ENCODE assay signal across 8 cellular contexts in genomic region chr15:43792761-43793493, GRCh38. TPM values are rescaled to one million over a fixed set of nuclear protein-coding genes. Genes with fewer than 3 reads are reported as not detected.
DNase-seq lines count a peak whose midpoint lies in the region; ATAC-seq, FAIRE-seq and TF ChIP-seq lines count a peak whose summit lies in the region.

No MANE protein-coding gene starts in this region.

- peaks cover 42% of the 10 kb centered on the region for H3K36me3 Mint-ChIP-seq in endothelial cell (ENCODE audit: low read depth, unreplicated experiment)

- TF ChIP-seq CTCF in A549 (IDR thresholded peaks at IDR 0.05): no peak
- TF ChIP-seq CTCF in WI38 (IDR thresholded peaks at IDR 0.05; ENCODE audit: low read depth, low read length): no peak
- TF ChIP-seq CTCF in endothelial cell (IDR thresholded peaks at IDR 0.05; ENCODE audit: unreplicated experiment): no peak
- no peak for TF ChIP-seq CTCF in vagina (IDR thresholded peaks at IDR 0.05)

- H3K36me3 ChIP-seq in muscle layer of colon (ENCODE audit: insufficient read depth, low read length): peaks cover 42% of the 10 kb centered on the region
- H3K36me3 ChIP-seq in vagina: peaks cover 0 to 26% of the 10 kb centered on the region in 2 donors

- peaks cover 38% of the 10 kb centered on the region for H3K4me1 Mint-ChIP-seq in endothelial cell (ENCODE audit: unreplicated experiment)

- H3K4me3 ChIP-seq in A549 (peak overlapping the region; percentile 100), WI38 (ENCODE audit: low read depth, low read length) (peak overlapping the region; percentile 99), muscle layer of colon (ENCODE audit: low read depth in 1 of 2, low read length in 2 of 2) (peak overlapping the region; percentile 97 to 100), vagina (peak overlapping the region; percentile 82 to 91)

- peak; percentile 4 to 26; a peak in 3 of 6 replicates for ATAC-seq in A549
- peak; percentile 0 for ATAC-seq in GM21619 (IDR thresholded peaks at IDR 0.05; ENCODE audit: unreplicated experiment)

- H3K4me1 ChIP-seq in A549: peaks cover 16% of the 10 kb centered on the region; the same call in 2 of the 3 replicates
- H3K4me1 ChIP-seq in muscle layer of colon (ENCODE audit: insufficient read depth, low read length): peaks cover 31% of the 10 kb centered on the region
- H3K4me1 ChIP-seq in vagina: peaks cover 40% of the 10 kb centered on the region

- TF ChIP-seq EP300 in A549 (IDR thresholded peaks at IDR 0.05): no peak

- 10% methylated on average over 19 of the region's 33 CpGs for WGBS in A549 (ENCODE audit: missing lambda C conversion rate)

- intact Hi-C loops in vagina (cut with DNase I): loop anchor here (2.0 kb wide), 1 partner anchor 16 kb away; the partner anchor contains the start of gene ELL3

- CTCF ChIA-PET in A549 (lab: Yijun Ruan, JAX): interaction anchor here (0.8 to 6.5 kb wide), 2 partner anchors 15 to 29 kb away, joined by 3 to 47 read pairs; partner anchors contain the start of gene ELL3

- H3K27ac ChIP-seq in A549: peak overlapping the region; percentile 97 to 100
- H3K27ac ChIP-seq in muscle layer of colon (ENCODE audit: low read depth, low read length): peak overlapping the region; percentile 100
- peak overlapping the region; percentile 99 for H3K27ac ChIP-seq in vagina

- POLR2A ChIA-PET in A549 (lab: Yijun Ruan, JAX): no interaction called here

- peak overlapping the region; percentile 98 for H3K27ac Mint-ChIP-seq in endothelial cell (ENCODE audit: unreplicated experiment)

- H3K9ac ChIP-seq in muscle layer of colon (ENCODE audit: low read length): peak overlapping the region; percentile 96

- no peak for FAIRE-seq in A549 (lab: Jason Lieb, UNC)

- TF ChIP-seq POLR2A in A549 (IDR thresholded peaks at IDR 0.05; ENCODE audit: low read length) (no peak), vagina (IDR thresholded peaks at IDR 0.05) (no peak)

- no peaks in the 10 kb centered on the region for H3K27me3 ChIP-seq in muscle layer of colon (ENCODE audit: control insufficient read depth in 1 of 2, insufficient read depth in 2 of 2, low read length in 2 of 2)
- H3K27me3 ChIP-seq in vagina: no peaks in the 10 kb centered on the region

- no peak for TF ChIP-seq RAD21 in A549 (conservative IDR thresholded peaks at IDR 0.05 in 1 of 2, IDR thresholded peaks at IDR 0.05 in 1 of 2)

- peak overlapping the region; percentile 88 for H3K4me2 ChIP-seq in A549

- peaks cover 27% of the 10 kb centered on the region for H3K27me3 Mint-ChIP-seq in endothelial cell (ENCODE audit: unreplicated experiment)

- no peaks in the 10 kb centered on the region for H3K9me3 Mint-ChIP-seq in endothelial cell (ENCODE audit: unreplicated experiment)

- H3K4me3 Mint-ChIP-seq in endothelial cell (ENCODE audit: unreplicated experiment): peak overlapping the region; percentile 99

- H3K9me3 ChIP-seq in A549 (no peaks in the 10 kb centered on the region), muscle layer of colon (ENCODE audit: low read length) (no peaks in the 10 kb centered on the region), vagina (no peaks in the 10 kb centered on the region)

- DNase-seq in A549 (ENCODE audit: low read depth in 1 of 2, low spot score in 1 of 2): peak in 1 of 2 experiments; percentile 26
- DNase-seq in endothelial cell (ENCODE audit: low spot score): peak; percentile 13
- no peak for DNase-seq in vagina (ENCODE audit: extremely low spot score in 2 of 2)
- DNase-seq in NCI-H1694 (lab: John Stamatoyannopoulos, UW): no peak
- no peak for DNase-seq in Ammon's horn (ENCODE audit: low spot score)

TF ChIP-seq in A549, 52 proteins besides CTCF, POLR2A, EP300 and RAD21:
- TF ChIP-seq RFX5 (IDR thresholded peaks at IDR 0.05): no peak
- no peak for TF ChIP-seq E2F6 (IDR thresholded peaks at IDR 0.05; ENCODE audit: borderline replicate concordance, low read depth)
- TF ChIP-seq, protein P1, sequence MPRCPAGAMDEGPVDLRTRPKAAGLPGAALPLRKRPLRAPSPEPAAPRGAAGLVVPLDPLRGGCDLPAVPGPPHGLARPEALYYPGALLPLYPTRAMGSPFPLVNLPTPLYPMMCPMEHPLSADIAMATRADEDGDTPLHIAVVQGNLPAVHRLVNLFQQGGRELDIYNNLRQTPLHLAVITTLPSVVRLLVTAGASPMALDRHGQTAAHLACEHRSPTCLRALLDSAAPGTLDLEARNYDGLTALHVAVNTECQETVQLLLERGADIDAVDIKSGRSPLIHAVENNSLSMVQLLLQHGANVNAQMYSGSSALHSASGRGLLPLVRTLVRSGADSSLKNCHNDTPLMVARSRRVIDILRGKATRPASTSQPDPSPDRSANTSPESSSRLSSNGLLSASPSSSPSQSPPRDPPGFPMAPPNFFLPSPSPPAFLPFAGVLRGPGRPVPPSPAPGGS (IDR thresholded peaks at IDR 0.05): 0 out of 3 replicates have a peak, but pooled peaks have one; percentile 6

RNA-seq across cellular contexts. Expression of gene SERF2, which starts 0.8 kb away (rescaled TPM):
- polyA plus RNA-seq in A549 (2011; rRNA removed) (317 and 464 TPM in 2 replicates), A549 (2017; fragmentation: RNase III; extraction: RNeasy Plus Mini Kit Qiagen cat#74134 plus additional on column Dnase treatment) (569 to 597 TPM (median 576 TPM) in 3 replicates)
- 965 and 1,293 TPM in 2 replicates for polyA plus RNA-seq in A549 (2012; cell fraction: cytosol; rRNA removed)
- polyA plus RNA-seq in A549 (2012; cell fraction: nucleus; rRNA removed): 504 and 524 TPM in 2 replicates
- polyA minus RNA-seq in A549 (2011; rRNA and poly(A)+ RNA removed): 223 and 293 TPM in 2 replicates
- total RNA-seq in endothelial cell (ENCODE audit: unreplicated experiment) (845 TPM), vagina (564 TPM)

RNA-seq across cellular contexts. Expression of gene SERINC4, which starts 7.1 kb away (rescaled TPM):
- 0.05 and 0.07 TPM in 2 replicates for polyA plus RNA-seq in A549 (2011; rRNA removed)
- 0.06 and 0.09 TPM in 2 replicates for polyA plus RNA-seq in A549 (2012; cell fraction: cytosol; rRNA removed)
- polyA plus RNA-seq in A549 (2012; cell fraction: nucleus; rRNA removed): 0.10 and 0.14 TPM in 2 replicates
- polyA plus RNA-seq in A549 (2017; fragmentation: RNase III; extraction: RNeasy Plus Mini Kit Qiagen cat#74134 plus additional on column Dnase treatment): 0.04 to 0.12 TPM (median 0.04 TPM) in 3 replicates
- 0.08 TPM in 1 of 2 replicates, not detected in the other for polyA minus RNA-seq in A549 (2011; rRNA and poly(A)+ RNA removed)
- total RNA-seq in endothelial cell (ENCODE audit: unreplicated experiment): not detected
- total RNA-seq in vagina: not detected

RNA-seq across cellular contexts. Expression of gene HYPK, which starts 7.5 kb away (rescaled TPM):
- 10.7 and 21.0 TPM in 2 replicates for polyA plus RNA-seq in A549 (2011; rRNA removed)
- polyA plus RNA-seq in A549 (2012; cell fraction: cytosol; rRNA removed): 6.1 and 8.8 TPM in 2 replicates
- polyA plus RNA-seq in A549 (2012; cell fraction: nucleus; rRNA removed): 3.7 and 6.0 TPM in 2 replicates
- polyA plus RNA-seq in A549 (2017; fragmentation: RNase III; extraction: RNeasy Plus Mini Kit Qiagen cat#74134 plus additional on column Dnase treatment): 45.5 to 80.8 TPM (median 66.5 TPM) in 3 replicates
- 3.6 and 6.3 TPM in 2 replicates for polyA minus RNA-seq in A549 (2011; rRNA and poly(A)+ RNA removed)
- total RNA-seq in endothelial cell (ENCODE audit: unreplicated experiment): 6.5 TPM
- total RNA-seq in vagina: 44.9 TPM

RNA-seq across cellular contexts. Expression of gene ELL3, which starts 16.2 kb away (rescaled TPM):
- polyA plus RNA-seq in A549 (2011; rRNA removed) (1.8 and 2.1 TPM in 2 replicates), A549 (2017; fragmentation: RNase III; extraction: RNeasy Plus Mini Kit Qiagen cat#74134 plus additional on column Dnase treatment) (1.4 to 1.7 TPM (median 1.5 TPM) in 3 replicates)
- 0.99 and 2.0 TPM in 2 replicates for polyA plus RNA-seq in A549 (2012; cell fraction: cytosol; rRNA removed)
- 2.5 and 3.1 TPM in 2 replicates for polyA plus RNA-seq in A549 (2012; cell fraction: nucleus; rRNA removed)
- 2.8 and 4.0 TPM in 2 replicates for polyA minus RNA-seq in A549 (2011; rRNA and poly(A)+ RNA removed)
- total RNA-seq in endothelial cell (ENCODE audit: unreplicated experiment) (1.9 TPM), vagina (15.0 TPM)

RNA-seq across cellular contexts. Expression of gene MFAP1, which starts 31.6 kb away (rescaled TPM):
- polyA plus RNA-seq in A549 (2011; rRNA removed) (22.5 and 31.7 TPM in 2 replicates), A549 (2017; fragmentation: RNase III; extraction: RNeasy Plus Mini Kit Qiagen cat#74134 plus additional on column Dnase treatment) (37.4 to 40.3 TPM (median 40.1 TPM) in 3 replicates)
- polyA plus RNA-seq in A549 (2012; cell fraction: cytosol; rRNA removed): 8.0 and 10.5 TPM in 2 replicates
- polyA plus RNA-seq in A549 (2012; cell fraction: nucleus; rRNA removed): 5.2 and 6.8 TPM in 2 replicates
- polyA minus RNA-seq in A549 (2011; rRNA and poly(A)+ RNA removed): 12.5 and 12.7 TPM in 2 replicates
- total RNA-seq in endothelial cell (ENCODE audit: unreplicated experiment) (28.6 TPM), vagina (13.5 TPM)
